ENCODE assay signal across 1 cellular context in the genomic region with DNA sequence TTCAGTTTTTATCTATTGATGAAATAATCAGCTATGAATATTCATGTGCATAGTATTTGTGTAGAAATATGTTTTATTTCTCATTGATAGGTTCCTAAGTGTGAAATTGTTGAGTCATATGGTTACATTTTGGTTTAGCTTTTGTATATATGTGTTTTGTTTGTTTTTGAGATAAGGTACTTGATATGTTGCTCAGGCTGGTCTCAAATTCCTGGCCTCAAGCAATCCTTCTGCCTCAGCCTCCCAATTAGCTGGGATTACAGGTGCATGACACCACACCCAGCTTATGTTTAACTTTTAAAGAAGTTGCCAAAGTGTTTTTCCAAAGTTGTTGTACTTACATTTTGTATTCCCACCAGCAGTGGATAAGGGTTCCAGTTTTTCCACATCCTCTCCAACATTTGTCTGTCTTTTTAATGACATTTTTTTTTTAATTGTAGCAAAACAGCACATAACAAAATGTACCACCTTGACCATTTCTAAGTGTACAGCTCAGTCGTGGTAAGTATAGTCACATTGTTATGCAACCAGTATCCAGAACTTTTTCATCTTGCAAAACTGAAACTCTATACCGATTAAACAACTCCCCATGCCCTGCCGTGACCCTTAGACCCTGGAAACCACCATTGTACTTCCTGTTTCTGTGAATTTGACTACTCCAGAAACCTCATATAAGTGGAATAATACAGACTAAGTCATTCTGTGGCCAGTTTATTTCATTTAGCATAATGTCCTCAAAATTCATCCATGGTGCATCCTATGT.
TF ChIP-seq lines count a peak whose summit lies in the region.

No MANE protein-coding gene starts in this region.

TF ChIP-seq in IMR-90, 13 proteins besides CTCF, POLR2A, EP300 and RAD21:
- TF ChIP-seq SMC3 (IDR thresholded peaks at IDR 0.05; ENCODE audit: low read depth, low read length), result no peak
- no peak for TF ChIP-seq CHD1 (IDR thresholded peaks at IDR 0.05; ENCODE audit: low read depth, low read length)
- no peak for TF ChIP-seq MAZ (IDR thresholded peaks at IDR 0.05; ENCODE audit: borderline replicate concordance, low read depth, low read length)
- no peak for TF ChIP-seq MXI1 (IDR thresholded peaks at IDR 0.05; ENCODE audit: borderline replicate concordance, low read depth, low read length)
- TF ChIP-seq NFE2L2 (IDR thresholded peaks at IDR 0.05; ENCODE audit: low read depth, low read length), result no peak
- TF ChIP-seq, protein P1, sequence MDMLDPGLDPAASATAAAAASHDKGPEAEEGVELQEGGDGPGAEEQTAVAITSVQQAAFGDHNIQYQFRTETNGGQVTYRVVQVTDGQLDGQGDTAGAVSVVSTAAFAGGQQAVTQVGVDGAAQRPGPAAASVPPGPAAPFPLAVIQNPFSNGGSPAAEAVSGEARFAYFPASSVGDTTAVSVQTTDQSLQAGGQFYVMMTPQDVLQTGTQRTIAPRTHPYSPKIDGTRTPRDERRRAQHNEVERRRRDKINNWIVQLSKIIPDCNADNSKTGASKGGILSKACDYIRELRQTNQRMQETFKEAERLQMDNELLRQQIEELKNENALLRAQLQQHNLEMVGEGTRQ (IDR thresholded peaks at IDR 0.05; ENCODE audit: low read depth, low read length), result no peak
- TF ChIP-seq MAFK (IDR thresholded peaks at IDR 0.05; ENCODE audit: low read depth, low read length), result no peak
- TF ChIP-seq RCOR1 (IDR thresholded peaks at IDR 0.05; ENCODE audit: insufficient replicate concordance, low read length), result no peak
- TF ChIP-seq BHLHE40 (IDR thresholded peaks at IDR 0.05; ENCODE audit: low read depth, low read length), result no peak
- TF ChIP-seq, protein P2, sequence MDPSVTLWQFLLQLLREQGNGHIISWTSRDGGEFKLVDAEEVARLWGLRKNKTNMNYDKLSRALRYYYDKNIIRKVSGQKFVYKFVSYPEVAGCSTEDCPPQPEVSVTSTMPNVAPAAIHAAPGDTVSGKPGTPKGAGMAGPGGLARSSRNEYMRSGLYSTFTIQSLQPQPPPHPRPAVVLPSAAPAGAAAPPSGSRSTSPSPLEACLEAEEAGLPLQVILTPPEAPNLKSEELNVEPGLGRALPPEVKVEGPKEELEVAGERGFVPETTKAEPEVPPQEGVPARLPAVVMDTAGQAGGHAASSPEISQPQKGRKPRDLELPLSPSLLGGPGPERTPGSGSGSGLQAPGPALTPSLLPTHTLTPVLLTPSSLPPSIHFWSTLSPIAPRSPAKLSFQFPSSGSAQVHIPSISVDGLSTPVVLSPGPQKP (IDR thresholded peaks at IDR 0.05; ENCODE audit: borderline replicate concordance, low read depth, low read length), result no peak
